ENCODE assay signal across 27 cellular contexts in the genomic region with DNA sequence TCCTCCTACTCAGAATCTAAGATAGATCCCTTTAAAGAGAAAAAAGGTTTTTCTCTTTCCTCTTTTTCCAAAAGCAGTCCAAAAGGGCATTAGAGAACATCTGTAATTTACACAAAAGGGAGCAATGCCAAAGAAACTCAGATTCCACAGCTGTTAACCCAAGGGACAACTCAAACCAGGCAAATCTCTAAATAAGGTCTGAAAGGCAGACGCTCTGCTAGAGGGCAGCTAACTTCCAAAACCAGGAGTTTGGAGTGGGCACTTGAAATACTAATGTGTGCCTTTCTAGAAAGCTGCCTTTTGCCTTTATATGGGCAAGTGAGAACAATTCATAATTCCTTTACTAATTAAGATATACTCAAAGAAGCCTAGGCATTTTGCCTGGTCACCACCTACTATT.
DNase-seq lines count a peak whose midpoint lies in the region; ATAC-seq, FAIRE-seq and TF ChIP-seq lines count a peak whose summit lies in the region.
"Had no signal": no experiment of that assay in that cellular context is flagged by ENCODE, and none has a peak within 500 bp of the region (broad histone marks: within the 10 kb centered on the region; RNA-seq: fewer than 3 reads in every experiment).

No MANE protein-coding gene starts in this region.

- TF ChIP-seq CTCF in astrocyte of the spinal cord (IDR thresholded peaks at IDR 0.05; ENCODE audit: low read depth, low read length) (no peak), fibroblast of villous mesenchyme (IDR thresholded peaks at IDR 0.05; ENCODE audit: insufficient read depth, low read depth, low read length) (no peak), prostate gland (IDR thresholded peaks at IDR 0.05) (no peak)

- intact Hi-C loops in prostate gland (cut with DNase I) = no loop called here

- FAIRE-seq in H54 (lab: Jason Lieb, UNC) = peak; percentile 36
- FAIRE-seq: colon, GM12878 had no signal

- in situ Hi-C loops in astrocyte of the spinal cord (cut with HindIII; ENCODE audit: low sequenced_read_pairs) = no loop called here

- H3K27ac ChIP-seq in prostate gland = no peak overlapping the region
- H3K27ac ChIP-seq: esophagus squamous epithelium, neural progenitor cell, RWPE1, VCaP had no signal

- H3K4me3 ChIP-seq in astrocyte of the spinal cord (ENCODE audit: low read depth, low read length) = no peak overlapping the region
- no peak overlapping the region for H3K4me3 ChIP-seq in fibroblast of villous mesenchyme (ENCODE audit: low read depth, low read length)
- H3K4me3 ChIP-seq in prostate gland = no peak overlapping the region
- H3K4me3 ChIP-seq: esophagus squamous epithelium, GM12878, heart left ventricle, mucosa of descending colon, neural progenitor cell, tibial nerve had no signal

- DNase-seq in H54 (ENCODE audit: insufficient read length, low spot score) = no peak
- DNase-seq in astrocyte of the spinal cord (ENCODE audit: low read depth, low spot score) = peak; percentile 15
- peak; percentile 27 for DNase-seq in fibroblast of villous mesenchyme (ENCODE audit: low read depth)
- DNase-seq in smooth muscle cell of the brain vasculature (ENCODE audit: low read depth, low spot score) = peak; percentile 18
- DNase-seq in prostate gland (ENCODE audit: low spot score) = no peak
- no peak for DNase-seq in kidney tubule cell (ENCODE audit: low spot score)
- DNase-seq: activated CD4-positive, alpha-beta T cell treated with anti-CD3 and anti-CD28 coated beads, Interleukin-2, amount 10 ng/mL, durations not matched to agents 7 days and 5 days; activated CD8-positive, alpha-beta memory T cell treated with anti-CD3 and anti-CD28 coated beads, Interleukin-2, amount 10 ng/mL, durations not matched to agents 7 days and 5 days; CD8-positive, alpha-beta memory T cell; DMS53; esophagus squamous epithelium; heart left ventricle; immature natural killer cell; mucosa of descending colon; NCI-H1417 treated with DMSO at 0.1 percent for 48 hours; NCI-H2171; NCI-H524; SK-N-SH; stimulated activated CD4-positive, alpha-beta T cell treated with anti-CD3 and anti-CD28 coated beads, Interleukin-4, amount 100 ng/mL, for 24 hours; stimulated activated naive CD8-positive, alpha-beta T cell treated with anti-CD3 and anti-CD28 coated beads, Interleukin-15, Interleukin-2, amounts not matched to agents 100 U/mL and 50 U/mL, for 24 hours had no signal

- no peaks in the 10 kb centered on the region for H3K4me1 ChIP-seq in prostate gland (replicated peaks)
- H3K4me1 ChIP-seq: esophagus squamous epithelium, heart left ventricle had no signal

- TF ChIP-seq POLR2A in H54 (IDR thresholded peaks at IDR 0.05; ENCODE audit: low read depth, low read length) = no peak
- no peak for TF ChIP-seq POLR2A in prostate gland (IDR thresholded peaks at IDR 0.05)

- 21% methylated on average over 1 of the region's 1 CpG for WGBS in prostate gland

- no peaks in the 10 kb centered on the region for H3K27me3 ChIP-seq in prostate gland (replicated peaks; ENCODE audit: insufficient read depth)
- H3K27me3 ChIP-seq: esophagus squamous epithelium, heart left ventricle, neural progenitor cell, tibial nerve had no signal

- ATAC-seq in HG03175 (IDR thresholded peaks at IDR 0.05; ENCODE audit: unreplicated experiment) = no peak
- ATAC-seq: activated CD8-positive, alpha-beta memory T cell treated with anti-CD3 and anti-CD28 coated beads, Interleukin-2, amount 10 ng/mL, durations not matched to agents 7 days and 5 days; GM12878; heart left ventricle; mucosa of descending colon; stimulated activated naive CD8-positive, alpha-beta T cell treated with anti-CD3 and anti-CD28 coated beads, Interleukin-15, Interleukin-2, amounts not matched to agents 100 U/mL and 50 U/mL, for 24 hours had no signal

- H3K9me3 ChIP-seq in prostate gland = no peaks in the 10 kb centered on the region
- H3K9me3 ChIP-seq: esophagus squamous epithelium, mucosa of descending colon, SK-N-SH, tibial nerve had no signal

- no peaks in the 10 kb centered on the region for H3K36me3 ChIP-seq in prostate gland
- H3K36me3 ChIP-seq: esophagus squamous epithelium, heart left ventricle, neural progenitor cell, tibial nerve had no signal

Comparison
In these comparisons a context has a peak if more than half of its experiments do, and no peak if none do; other contexts are left out.
1. DNase-seq: peak in astrocyte of the spinal cord (single experiment), fibroblast of villous mesenchyme (single experiment) and smooth muscle cell of the brain vasculature (single experiment); none in H54 (single experiment), prostate gland (single experiment) and kidney tubule cell (single experiment).